Comparison of ENCODE assay signal across 11 cellular contexts in genomic region chr2:9737053-9737875, GRCh38.
DNase-seq lines count a peak whose midpoint lies in the region; ATAC-seq, FAIRE-seq and TF ChIP-seq lines count a peak whose summit lies in the region.
"Had no signal": no experiment of that assay in that cellular context is flagged by ENCODE, and none has a peak within 500 bp of the region (broad histone marks: within the 10 kb centered on the region; RNA-seq: fewer than 3 reads in every experiment).

No MANE protein-coding gene starts in this region.

- peaks cover 32% of the 10 kb centered on the region for H3K4me1 ChIP-seq in CD8-positive, alpha-beta T cell (ENCODE audit: insufficient read depth, low read length)
- peaks cover 7% of the 10 kb centered on the region for H3K4me1 ChIP-seq in foreskin keratinocyte

- no peak for TF ChIP-seq CTCF in CD8-positive, alpha-beta T cell (IDR thresholded peaks at IDR 0.05)
- TF ChIP-seq CTCF in foreskin keratinocyte (conservative IDR thresholded peaks at IDR 0.05), result peak; percentile 50

- intact Hi-C loops in CD8-positive, alpha-beta T cell (cut with DNase I, micrococcal nuclease), result no loop called here

- POLR2A ChIA-PET in CD8-positive, alpha-beta T cell (lab: Charles Lee), result no interaction called here

- H3K36me3 Mint-ChIP-seq in CD8-positive, alpha-beta T cell, result no peaks in the 10 kb centered on the region

- no peak for DNase-seq in CD8-positive, alpha-beta T cell
- DNase-seq in GM12892 (ENCODE audit: insufficient read length), result peak; percentile 57
- DNase-seq in SW480 (ENCODE audit: low spot score), result peak; percentile 40
- no peak for DNase-seq in foreskin keratinocyte
- no peak for DNase-seq in mucosa of gallbladder (ENCODE audit: low spot score)
- DNase-seq in A172 (ENCODE audit: low spot score), result no peak
- DNase-seq in GDM1 (lab: John Stamatoyannopoulos, UW), result no peak
- DNase-seq: activated T-cell treated with anti-CD3 and anti-CD28 coated beads, Interleukin-2, amount 50 U/mL, for 24 hours; SIG-M5; stimulated activated naive CD4-positive, alpha-beta T cell had no signal

- no peaks in the 10 kb centered on the region for H3K27me3 Mint-ChIP-seq in CD8-positive, alpha-beta T cell (ENCODE audit: low read depth)
- H3K27me3 Mint-ChIP-seq: activated T-cell treated with anti-CD3 and anti-CD28 coated beads, Interleukin-2, amount 50 U/mL, for 24 hours had no signal

- no peak for ATAC-seq in CD8-positive, alpha-beta T cell
- peak; percentile 32 for ATAC-seq in foreskin keratinocyte

- H3K9me3 Mint-ChIP-seq in CD8-positive, alpha-beta T cell, result peaks cover 3% of the 10 kb centered on the region

- H3K4me3 ChIP-seq in CD8-positive, alpha-beta T cell (ENCODE audit: low read depth, low read length), result no peak overlapping the region

- H3K4me1 Mint-ChIP-seq in CD8-positive, alpha-beta T cell (ENCODE audit: low read depth), result peaks cover 44% of the 10 kb centered on the region

- no peaks in the 10 kb centered on the region for H3K36me3 ChIP-seq in CD8-positive, alpha-beta T cell (ENCODE audit: insufficient read depth, low read length)

- H3K9me3 ChIP-seq in CD8-positive, alpha-beta T cell (ENCODE audit: low read length), result no peaks in the 10 kb centered on the region

- peak overlapping the region; percentile 62 for H3K27ac Mint-ChIP-seq in CD8-positive, alpha-beta T cell

- no peaks in the 10 kb centered on the region for H3K27me3 ChIP-seq in CD8-positive, alpha-beta T cell (ENCODE audit: insufficient read depth, low read length)
- no peaks in the 10 kb centered on the region for H3K27me3 ChIP-seq in foreskin keratinocyte

- H3K27ac ChIP-seq in CD8-positive, alpha-beta T cell (ENCODE audit: low read depth, low read length), result no peak overlapping the region
- no peak overlapping the region for H3K27ac ChIP-seq in foreskin keratinocyte

- no peak overlapping the region for H3K4me3 Mint-ChIP-seq in CD8-positive, alpha-beta T cell
- H3K4me3 Mint-ChIP-seq: activated T-cell treated with anti-CD3 and anti-CD28 coated beads, Interleukin-2, amount 50 U/mL, for 24 hours had no signal

- no peak for TF ChIP-seq POLR2A in GM12892 (IDR thresholded peaks at IDR 0.05; ENCODE audit: low read depth, low read length)

- CTCF ChIA-PET in CD8-positive, alpha-beta T cell (lab: Charles Lee), result interaction anchor here (0.7 to 1.5 kb wide), 3 partner anchors 33 to 78 kb away, joined by 3 to 5 read pairs (median 3); no protein-coding TSS in a partner anchor

- no peak for FAIRE-seq in GM12892 (lab: Jason Lieb, UNC)
- FAIRE-seq: GM18507 had no signal

Comparison
In these comparisons a context has a peak if more than half of its experiments do, and no peak if none do; other contexts are left out.
1. DNase-seq: peak in GM12892 (single experiment) and SW480 (single experiment); none in CD8-positive, alpha-beta T cell (0 of 7), foreskin keratinocyte (0 of 2), mucosa of gallbladder (single experiment), A172 (single experiment) and GDM1 (single experiment).